In the genomic region with DNA sequence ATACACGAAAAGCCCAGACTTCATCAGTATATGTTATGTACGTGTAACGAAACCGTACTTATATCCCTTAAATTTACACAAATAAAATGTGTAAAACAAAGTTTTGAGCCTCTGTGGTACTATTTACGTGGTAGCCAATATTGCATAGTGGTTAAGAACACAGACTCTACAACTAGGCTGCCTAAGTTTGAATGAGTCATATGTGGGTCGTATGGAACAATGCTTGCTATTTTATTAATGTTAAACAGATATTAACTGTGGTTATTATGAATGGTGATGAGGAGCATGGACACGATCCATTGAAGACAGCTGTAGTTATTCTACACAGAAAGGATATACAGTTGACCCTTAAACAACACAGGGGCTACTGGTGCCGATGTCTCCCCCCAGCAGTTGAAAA, we compare ENCODE assay signal across 22 cellular contexts. TPM values are rescaled to one million over a fixed set of nuclear protein-coding genes. Genes with fewer than 3 reads are reported as not detected.
DNase-seq lines count a peak whose midpoint lies in the region; ATAC-seq, FAIRE-seq and TF ChIP-seq lines count a peak whose summit lies in the region.
"Had no signal": no experiment of that assay in that cellular context is flagged by ENCODE, and none has a peak within 500 bp of the region (broad histone marks: within the 10 kb centered on the region; RNA-seq: fewer than 3 reads in every experiment).

No MANE protein-coding gene starts in this region.

- no peak overlapping the region for H2AFZ ChIP-seq in K562 (ENCODE audit: low read depth, low read length)

- H3K27me3 ChIP-seq in K562 (ENCODE audit: control insufficient read depth in 2 of 2, insufficient read depth in 2 of 2, low read length in 2 of 2) (no peaks in the 10 kb centered on the region), breast epithelium (no peaks in the 10 kb centered on the region)
- H3K27me3 ChIP-seq: BE2C, BLaER1 had no signal

- TF ChIP-seq EP300 in A549 (IDR thresholded peaks at IDR 0.05) (no peak), K562 (IDR thresholded peaks at IDR 0.05; ENCODE audit: low read length) (no peak)

- in situ Hi-C loops in K562 (cut with MboI), result no loop called here

- CTCF ChIA-PET in A549 (lab: Yijun Ruan, JAX) (interaction anchor here (0.6 kb wide), 1 partner anchor 74 kb away, joined by 3 read pairs; no protein-coding TSS in a partner anchor), K562 (lab: Yijun Ruan, JAX; ENCODE audit: low intra/inter-chr PET ratio) (no interaction called here)

- H3K4me2 ChIP-seq in A549 (no peak overlapping the region), K562 (ENCODE audit: insufficient read depth, low read length) (no peak overlapping the region)
- H3K4me2 ChIP-seq: BLaER1 had no signal

- H3K9me3 ChIP-seq in A549 (no peaks in the 10 kb centered on the region), K562 (replicated peaks; ENCODE audit: control insufficient read depth, insufficient read depth, low read depth, low read length) (no peaks in the 10 kb centered on the region), breast epithelium (no peaks in the 10 kb centered on the region)
- H3K9me3 ChIP-seq: BE2C, BLaER1 had no signal

- H3K9ac ChIP-seq in K562 (ENCODE audit: insufficient read depth in 1 of 2, low read depth in 2 of 2, low read length in 2 of 2), result no peak overlapping the region
- H3K9ac ChIP-seq: BLaER1 had no signal

- H3K36me3 ChIP-seq in K562 (ENCODE audit: control insufficient read depth, insufficient read depth, low read length) (peaks cover 18% of the 10 kb centered on the region; the same call in 2 of the 3 replicates), breast epithelium (no peaks in the 10 kb centered on the region)

- no peaks in the 10 kb centered on the region for H3K9me1 ChIP-seq in K562 (ENCODE audit: control insufficient read depth, insufficient read depth, low read length)

- H4K20me1 ChIP-seq in K562 (replicated peaks; ENCODE audit: control insufficient read depth, insufficient read depth, low read length), result no peaks in the 10 kb centered on the region
- H4K20me1 ChIP-seq: BLaER1 had no signal

- no peak for TF ChIP-seq CTCF in A549 (IDR thresholded peaks at IDR 0.05)
- TF ChIP-seq CTCF in K562 (IDR thresholded peaks at IDR 0.05 in 2 of 3, conservative IDR thresholded peaks at IDR 0.05 in 1 of 3; ENCODE audit: insufficient read depth in 2 of 3, low read depth in 1 of 3, low read length in 3 of 3), result no peak
- no peak for TF ChIP-seq CTCF in breast epithelium (IDR thresholded peaks at IDR 0.05)

- TF ChIP-seq POLR2A in A549 (IDR thresholded peaks at IDR 0.05; ENCODE audit: low read length), result no peak
- TF ChIP-seq POLR2A in K562 (conservative IDR thresholded peaks at IDR 0.05), result no peak
- no peak for TF ChIP-seq POLR2A in breast epithelium (IDR thresholded peaks at IDR 0.05)

- H3K27ac ChIP-seq in A549 (no peak overlapping the region), K562 (ENCODE audit: extremely low read depth, low read depth, low read length) (no peak overlapping the region), breast epithelium (no peak overlapping the region)
- H3K27ac ChIP-seq: 22Rv1, BLaER1 had no signal

- H3K4me3 ChIP-seq in A549, result no peak overlapping the region
- no peak overlapping the region for H3K4me3 ChIP-seq in K562
- no peak overlapping the region for H3K4me3 ChIP-seq in breast epithelium
- H3K4me3 ChIP-seq: BLaER1 had no signal

- intact Hi-C loops in K562 (cut with micrococcal nuclease), result no loop called here
- intact Hi-C loops in breast epithelium (cut with DNase I; ENCODE audit: low total_unique reads), result no loop called here
- intact Hi-C loops in posterior cingulate gyrus (cut with DNase I), result no loop called here

- peak; percentile 96 for FAIRE-seq in A549 (lab: Jason Lieb, UNC)
- peak; percentile 40 for FAIRE-seq in K562 (lab: Jason Lieb, UNC)
- FAIRE-seq: G401.6, GM12891, GM19239 had no signal

- H3K79me2 ChIP-seq in K562 (ENCODE audit: control insufficient read depth, insufficient read depth, low read length), result no peaks in the 10 kb centered on the region

- DNase-seq in A549 (ENCODE audit: low read depth in 1 of 2, low spot score in 1 of 2), result no peak
- DNase-seq in K562 (ENCODE audit: extremely low read depth in 1 of 4, low spot score in 3 of 4), result no peak
- DNase-seq in iris pigment epithelial cell (ENCODE audit: low read depth), result peak; percentile 36
- DNase-seq in breast epithelium (ENCODE audit: low spot score in 2 of 2), result no peak
- no peak for DNase-seq in posterior cingulate gyrus
- no peak for DNase-seq in DMS153 treated with DMSO at 0.1 percent for 48 hours (lab: John Stamatoyannopoulos, UW; ENCODE audit: unreplicated experiment)
- DNase-seq: ACHN; BE2C; C1 segment of cervical spinal cord; CD4-positive, alpha-beta memory T cell; CD4-positive, CD25-positive, alpha-beta regulatory T cell; CD8-positive, alpha-beta memory T cell; COR-L47; DMS 273 treated with DMSO at 0.1 percent for 48 hours; DMS153; DMS79 treated with DMSO at 0.1 percent for 48 hours; GF-D8 had no signal

- no peak for ATAC-seq in A549
- no peak for ATAC-seq in K562

- no TSS peak for BruUV-seq in K562 (replicated peaks; lab: Mats Ljungman, UMichigan)

- 85% methylated on average over 8 of the region's 8 CpGs for WGBS in A549 (ENCODE audit: missing lambda C conversion rate)
- 93% methylated on average over 8 of the region's 8 CpGs for WGBS in K562 (ENCODE audit: insufficient coverage, low coverage, missing lambda C conversion rate)

- TF ChIP-seq RAD21 in A549 (conservative IDR thresholded peaks at IDR 0.05 in 1 of 2, IDR thresholded peaks at IDR 0.05 in 1 of 2) (no peak), K562 (CRISPR knock-in tag; conservative IDR thresholded peaks at IDR 0.05 in 1 of 2, IDR thresholded peaks at IDR 0.05 in 1 of 2) (no peak)

- POLR2A ChIA-PET in A549 (lab: Yijun Ruan, JAX), result no interaction called here
- POLR2A ChIA-PET in K562 (lab: Yijun Ruan, JAX), result no interaction called here

- no peaks in the 10 kb centered on the region for H3K4me1 ChIP-seq in A549
- no peaks in the 10 kb centered on the region for H3K4me1 ChIP-seq in K562 (replicated peaks in 1 of 2; ENCODE audit: control insufficient read depth in 2 of 2, insufficient read depth in 2 of 2, low read length in 2 of 2)
- no peaks in the 10 kb centered on the region for H3K4me1 ChIP-seq in breast epithelium
- H3K4me1 ChIP-seq: BE2C, BLaER1 had no signal

TF ChIP-seq in A549, 52 proteins besides CTCF, POLR2A, EP300 and RAD21:
- TF ChIP-seq KDM5A (IDR thresholded peaks at IDR 0.05) (no peak), FOSL2 (IDR thresholded peaks at IDR 0.05) (no peak), FOSL2 (CRISPR knock-in tag; IDR thresholded peaks at IDR 0.05) (peak; percentile 19; the same call in 1 of the 2 replicates), SREBF2 (IDR thresholded peaks at IDR 0.05) (no peak), NR3C1 (IDR thresholded peaks at IDR 0.05) (no peak), ZSCAN20 (CRISPR knock-in tag; IDR thresholded peaks at IDR 0.05) (no peak)

TF ChIP-seq in K562, 482 proteins besides CTCF, POLR2A, EP300 and RAD21 (continues in another document):
- TF ChIP-seq SP1 (CRISPR knock-in tag; IDR thresholded peaks at IDR 0.05), result no peak
- TF ChIP-seq NRF1 (conservative IDR thresholded peaks at IDR 0.05 in 1 of 2, IDR thresholded peaks at IDR 0.05 in 1 of 2), result no peak
- TF ChIP-seq, protein P1, sequence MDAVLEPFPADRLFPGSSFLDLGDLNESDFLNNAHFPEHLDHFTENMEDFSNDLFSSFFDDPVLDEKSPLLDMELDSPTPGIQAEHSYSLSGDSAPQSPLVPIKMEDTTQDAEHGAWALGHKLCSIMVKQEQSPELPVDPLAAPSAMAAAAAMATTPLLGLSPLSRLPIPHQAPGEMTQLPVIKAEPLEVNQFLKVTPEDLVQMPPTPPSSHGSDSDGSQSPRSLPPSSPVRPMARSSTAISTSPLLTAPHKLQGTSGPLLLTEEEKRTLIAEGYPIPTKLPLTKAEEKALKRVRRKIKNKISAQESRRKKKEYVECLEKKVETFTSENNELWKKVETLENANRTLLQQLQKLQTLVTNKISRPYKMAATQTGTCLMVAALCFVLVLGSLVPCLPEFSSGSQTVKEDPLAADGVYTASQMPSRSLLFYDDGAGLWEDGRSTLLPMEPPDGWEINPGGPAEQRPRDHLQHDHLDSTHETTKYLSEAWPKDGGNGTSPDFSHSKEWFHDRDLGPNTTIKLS (IDR thresholded peaks at IDR 0.05; ENCODE audit: borderline replicate concordance, low read depth), result no peak
- no peak for TF ChIP-seq ZBTB8A (IDR thresholded peaks at IDR 0.05; ENCODE audit: partially characterized antibody)
- TF ChIP-seq CEBPG (CRISPR knock-in tag; IDR thresholded peaks at IDR 0.05), result no peak
- no peak for TF ChIP-seq CEBPG (tag; conservative IDR thresholded peaks at IDR 0.05 in 1 of 2, IDR thresholded peaks at IDR 0.05 in 1 of 2)

RNA-seq across cellular contexts. Expression of a gene that starts 42.5 kb away (rescaled TPM):
- polyA plus RNA-seq in A549 (2011; rRNA removed) (28.9 and 29.6 TPM in 2 replicates), A549 (2017; fragmentation: RNase III; extraction: RNeasy Plus Mini Kit Qiagen cat#74134 plus additional on column Dnase treatment) (14.9 to 16.6 TPM (median 15.7 TPM) in 3 replicates), K562 (2011; rRNA removed) (37.2 and 38.3 TPM in 2 replicates), K562 (2014; fragmentation: Illumina TruSeq; extraction: Trizol) (25.0 and 31.5 TPM in 2 replicates), K562 (2014; fragmentation: Nextera tagmentation; extraction: Ambion mirVana) (1 to 10 TPM; 4.7 to 6.0 TPM), K562 (2014; rRNA removed) (30.8 and 32.0 TPM in 2 replicates)
- 22.4 and 26.1 TPM in 2 replicates for polyA plus RNA-seq in A549 (2012; cell fraction: cytosol; rRNA removed)
- 63.6 and 79.2 TPM in 2 replicates for polyA plus RNA-seq in A549 (2012; cell fraction: nucleus; rRNA removed)
- polyA minus RNA-seq in A549 (2011; rRNA and poly(A)+ RNA removed), result 39.7 and 51.2 TPM in 2 replicates
- total RNA-seq in K562 (2011; cell fraction: chromatin; rRNA removed; ENCODE audit: low replicate concordance), result 95.7 and 203 TPM in 2 replicates
- 66.5 and 77.7 TPM in 2 replicates for total RNA-seq in K562 (2011; cell fraction: nucleolus; rRNA removed)
- 69.9 and 110 TPM in 2 replicates for total RNA-seq in K562 (2011; cell fraction: nucleoplasm; rRNA removed)
- total RNA-seq in K562 (2014; rRNA removed) (18.8 and 39.7 TPM in 2 replicates), K562 (2014; rRNA removed; fragmentation: Illumina TruSeq; extraction: Trizol) (22.0 and 33.9 TPM in 2 replicates), K562 (2015; rRNA removed; fragmentation: Illumina TruSeq; extraction: Trizol) (19.4 and 20.8 TPM in 2 replicates), K562 (2021) (35.2 and 39.2 TPM in 2 replicates), breast epithelium (10 to 100 TPM; 23.8 to 33.1 (median 25.8) TPM)
- polyA plus RNA-seq in K562 (2011; cell fraction: cytosol; rRNA removed), result 29.9 and 36.1 TPM in 2 replicates
- 148 and 257 TPM in 2 replicates for polyA plus RNA-seq in K562 (2011; cell fraction: nucleus; rRNA removed)
- 13.8 and 24.8 TPM in 2 replicates for polyA plus RNA-seq in K562 (2012)
- polyA minus RNA-seq in K562 (2011; rRNA and poly(A)+ RNA removed), result 77.5 and 87.2 TPM in 2 replicates
- polyA minus RNA-seq in K562 (2011; cell fraction: cytosol; rRNA and poly(A)+ RNA removed), result 28.4 and 34.1 TPM in 2 replicates
- 93.3 and 118 TPM in 2 replicates for polyA minus RNA-seq in K562 (2011; cell fraction: nucleus; rRNA and poly(A)+ RNA removed)
